Comparison of ENCODE assay signal across 8 cellular contexts in genomic region chr19:18932216-18932841, GRCh38. TPM values are rescaled to one million over a fixed set of nuclear protein-coding genes. Genes with fewer than 3 reads are reported as not detected.
DNase-seq lines count a peak whose midpoint lies in the region; ATAC-seq and TF ChIP-seq lines count a peak whose summit lies in the region.

No MANE protein-coding gene starts in this region.

- POLR2A ChIA-PET in T-cell (lab: Charles Lee): no interaction called here

- H3K9me3 ChIP-seq in left ventricle myocardium inferior (replicated peaks): no peaks in the 10 kb centered on the region

- no peaks in the 10 kb centered on the region for H3K27me3 ChIP-seq in left ventricle myocardium inferior (ENCODE audit: low read depth)

- peaks cover 5% of the 10 kb centered on the region for H3K4me1 ChIP-seq in left ventricle myocardium inferior

- peak overlapping the region; percentile 69 to 79 (median 72) for H3K4me3 Mint-ChIP-seq in T-cell
- H3K4me3 Mint-ChIP-seq in activated naive CD4-positive, alpha-beta T cell treated with anti-CD3 and anti-CD28 coated beads, Interleukin-2, amount 50 U/mL, for 24 hours: peak overlapping the region; percentile 72

- peak overlapping the region; percentile 20 for H3K4me3 ChIP-seq in left ventricle myocardium inferior

- ATAC-seq in T-cell (replicated peaks in 1 of 4) (peak; percentile 86 to 95 (median 94)), HG02571 (IDR thresholded peaks at IDR 0.05; ENCODE audit: unreplicated experiment) (no peak), HG03039 (IDR thresholded peaks at IDR 0.05; ENCODE audit: unreplicated experiment) (no peak)

- peaks cover 8 to 14% of the 10 kb centered on the region in 2 donors for H3K27me3 Mint-ChIP-seq in T-cell
- H3K27me3 Mint-ChIP-seq in activated naive CD4-positive, alpha-beta T cell treated with anti-CD3 and anti-CD28 coated beads, Interleukin-2, amount 50 U/mL, for 24 hours: peaks cover 2% of the 10 kb centered on the region

- peaks cover 54% of the 10 kb centered on the region for H3K36me3 ChIP-seq in left ventricle myocardium inferior

- H3K36me3 Mint-ChIP-seq in T-cell: no peaks in the 10 kb centered on the region
- no peaks in the 10 kb centered on the region for H3K36me3 Mint-ChIP-seq in activated naive CD4-positive, alpha-beta T cell treated with anti-CD3 and anti-CD28 coated beads, Interleukin-2, amount 50 U/mL, for 24 hours

- CTCF ChIA-PET in T-cell (lab: Charles Lee): no interaction called here

- no peaks in the 10 kb centered on the region for H3K9me3 Mint-ChIP-seq in T-cell
- H3K9me3 Mint-ChIP-seq in activated naive CD4-positive, alpha-beta T cell treated with anti-CD3 and anti-CD28 coated beads, Interleukin-2, amount 50 U/mL, for 24 hours: no peaks in the 10 kb centered on the region

- intact Hi-C loops in left ventricle myocardium inferior (cut with micrococcal nuclease): no loop called here

- no peak overlapping the region for H3K27ac Mint-ChIP-seq in T-cell
- peak overlapping the region; percentile 71 for H3K27ac Mint-ChIP-seq in activated naive CD4-positive, alpha-beta T cell treated with anti-CD3 and anti-CD28 coated beads, Interleukin-2, amount 50 U/mL, for 24 hours

- DNase-seq in NCI-H1417 (lab: John Stamatoyannopoulos, UW): peak in 2 of 3 experiments; percentile 15 to 21
- no peak for DNase-seq in NCI-H1417 treated with DMSO at 0.1 percent for 48 hours (lab: John Stamatoyannopoulos, UW)
- peak; percentile 58 to 89 (median 83) for DNase-seq in T-cell
- peak; percentile 78 for DNase-seq in left ventricle myocardium inferior
- peak; percentile 67 to 86 for DNase-seq in stimulated activated CD4-positive, alpha-beta T cell treated with anti-CD3 and anti-CD28 coated beads, Interleukin-12 subunit alpha, Interleukin-12 subunit beta, amount 100 ng/mL, for 24 hours (ENCODE audit: low read depth in 2 of 2)

- peaks cover 6 to 14% (median 11%) of the 10 kb centered on the region in 3 donors for H3K4me1 Mint-ChIP-seq in T-cell
- peaks cover 10% of the 10 kb centered on the region for H3K4me1 Mint-ChIP-seq in activated naive CD4-positive, alpha-beta T cell treated with anti-CD3 and anti-CD28 coated beads, Interleukin-2, amount 50 U/mL, for 24 hours

- H3K27ac ChIP-seq in left ventricle myocardium inferior (replicated peaks): no peak overlapping the region

- TF ChIP-seq CTCF in left ventricle myocardium inferior (IDR thresholded peaks at IDR 0.05; ENCODE audit: borderline replicate concordance): no peak

RNA-seq across cellular contexts. Expression of gene HOMER3, which starts 8.7 kb away (rescaled TPM):
- total RNA-seq in T-cell (1 to 10 TPM in 4 of 5 donors, under 1 TPM in 1; 0.93 to 1.9 (median 1.3) TPM), left ventricle myocardium inferior (14.7 TPM)

RNA-seq across cellular contexts. Expression of gene DDX49, which starts 12.8 kb away (rescaled TPM):
- 10 to 100 TPM; 42.4 to 55.3 (median 48.1) TPM for total RNA-seq in T-cell
- total RNA-seq in left ventricle myocardium inferior: 22.4 TPM

RNA-seq across cellular contexts. Expression of gene COPE, which starts 13.1 kb away (rescaled TPM):
- total RNA-seq in T-cell: 100 to 1,000 TPM; 148 to 222 (median 189) TPM
- 128 TPM for total RNA-seq in left ventricle myocardium inferior

RNA-seq across cellular contexts. Expression of gene CERS1, which starts 36.4 kb away (rescaled TPM):
- under 1 TPM in 2 of 5 donors, not detected in 3; 0.20 TPM for total RNA-seq in T-cell
- total RNA-seq in left ventricle myocardium inferior: 1.4 TPM

Comparison
In these comparisons a context has a peak if more than half of its experiments do, and no peak if none do; other contexts are left out.
1. ATAC-seq: peak in T-cell (4 of 4); none in HG02571 (single experiment) and HG03039 (single experiment).